Comparison of ENCODE assay signal across 15 cellular contexts in genomic region chr2:136216073-136216472, GRCh38.
"Had no signal": no experiment of that assay in that cellular context is flagged by ENCODE, and none has a peak within 500 bp of the region (broad histone marks: within the 10 kb centered on the region; RNA-seq: fewer than 3 reads in every experiment).

No MANE protein-coding gene starts in this region.

- H3K4me3 ChIP-seq: smooth muscle cell, tibial nerve had no signal

- H3K27me3 ChIP-seq: tibial nerve had no signal

- H3K4me1 ChIP-seq: tibial nerve had no signal

- ATAC-seq: activated CD4-positive, CD25-positive, alpha-beta regulatory T cell treated with anti-CD3 and anti-CD28 coated beads, Interleukin-2, amount 50 U/mL, for 24 hours; activated naive CD4-positive, alpha-beta T cell treated with anti-CD3 and anti-CD28 coated beads, Interleukin-2, amount 50 U/mL, for 72 hours; activated T-cell treated with anti-CD3 and anti-CD28 coated beads, Interleukin-2, amount 50 U/mL, for 4 hours; right cardiac atrium; stimulated activated naive B cell treated with anti-CD40 and anti-IgM and Interleukin-4, amounts not matched to agents 10 μg/mL and 1 μg/mL and 100 μg/mL, for 72 hours; T-helper 17 cell had no signal

- DNase-seq: activated effector memory CD4-positive, alpha-beta T cell treated with anti-CD3 and anti-CD28 coated beads, Interleukin-2, amount 50 U/mL, for 16 hours; activated T-cell treated with anti-CD3 and anti-CD28 coated beads, Interleukin-2, amount 50 U/mL, for 4 hours; amygdala; effector memory CD4-positive, alpha-beta T cell; hypothalamus; kidney glomerular epithelial cell; nucleus accumbens; right cardiac atrium; stimulated activated naive B cell treated with anti-CD40 and anti-IgM and Interleukin-4, amounts not matched to agents 10 μg/mL and 1 μg/mL and 100 μg/mL, for 72 hours; T-helper 17 cell had no signal

- H3K36me3 ChIP-seq: tibial nerve had no signal

- H3K9me3 ChIP-seq: tibial nerve had no signal

- H3K27ac ChIP-seq: epithelial cell of prostate, tibial nerve had no signal
